Comparison of ENCODE assay signal across 22 cellular contexts in genomic region chr2:32798841-32799240, GRCh38.
DNase-seq lines count a peak whose midpoint lies in the region; FAIRE-seq and TF ChIP-seq lines count a peak whose summit lies in the region.
"Had no signal": no experiment of that assay in that cellular context is flagged by ENCODE, and none has a peak within 500 bp of the region (broad histone marks: within the 10 kb centered on the region; RNA-seq: fewer than 3 reads in every experiment).

No MANE protein-coding gene starts in this region.

- FAIRE-seq in GM19239 (lab: Jason Lieb, UNC): peak; percentile 8
- FAIRE-seq: GM18507, H54, RCC 7860 had no signal

- no peak for TF ChIP-seq CTCF in retinal pigment epithelial cell (conservative IDR thresholded peaks at IDR 0.05; ENCODE audit: low read depth, low read length)

- no peak overlapping the region for H3K4me3 ChIP-seq in retinal pigment epithelial cell (ENCODE audit: low read length)
- H3K4me3 ChIP-seq: BLaER1 had no signal

- DNase-seq in GM19239 (ENCODE audit: insufficient read length, low spot score): no peak
- peak; percentile 82 for DNase-seq in dermis blood vessel endothelial cell
- DNase-seq in glomerular visceral epithelial cell (ENCODE audit: extremely low spot score): peak; percentile 1
- peak; percentile 28 for DNase-seq in retinal pigment epithelial cell (ENCODE audit: low read depth)
- DNase-seq in NCI-H1694 treated with DMSO at 0.1 percent for 48 hours (lab: John Stamatoyannopoulos, UW): no peak
- DNase-seq in pons (ENCODE audit: low spot score): no peak
- DNase-seq in NCI-H226: no peak
- DNase-seq: CD4-positive, alpha-beta T cell; COR-L47; DND-41; GDM1; MV-4-11; NCI-H1105 treated with DMSO at 0.1 percent for 48 hours; NCI-H1694; NCI-H2081 treated with DMSO at 0.1 percent for 48 hours; NCI-H2171 treated with DMSO at 0.1 percent for 48 hours; NCI-H446; NCI-H526 had no signal

Comparison
In these comparisons a context has a peak if more than half of its experiments do, and no peak if none do; other contexts are left out.
1. DNase-seq: peak in dermis blood vessel endothelial cell (single experiment), glomerular visceral epithelial cell (single experiment) and retinal pigment epithelial cell (single experiment); none in GM19239 (single experiment), NCI-H1694 treated with DMSO at 0.1 percent for 48 hours (single experiment), pons (single experiment) and NCI-H226 (single experiment).